In the genomic region with DNA sequence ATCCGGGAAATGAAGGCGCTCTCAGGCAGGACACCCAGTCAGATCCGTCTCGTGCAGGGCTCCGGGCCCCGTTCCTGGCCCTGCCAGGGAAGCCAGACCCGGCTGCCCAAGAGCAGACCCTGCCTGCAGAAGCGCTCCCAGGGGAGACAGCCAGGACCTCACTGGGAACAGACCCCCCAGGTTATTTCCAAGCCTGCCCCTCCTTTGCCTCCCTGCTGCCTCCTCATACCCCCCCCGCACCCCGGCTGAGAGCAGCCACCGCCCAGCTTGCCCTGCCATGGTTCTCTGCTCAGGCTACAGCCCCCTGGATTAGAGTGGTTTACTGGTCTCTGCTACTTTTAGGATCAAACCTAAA, we compare ENCODE assay signal across 29 cellular contexts. TPM values are rescaled to one million over a fixed set of nuclear protein-coding genes. Genes with fewer than 3 reads are reported as not detected.
A peak's percentile ranks its signal among the peaks of the same experiment; 100 is the strongest.
DNase-seq lines count a peak whose midpoint lies in the region; ATAC-seq, FAIRE-seq and TF ChIP-seq lines count a peak whose summit lies in the region.
"Had no signal": no experiment of that assay in that cellular context is flagged by ENCODE, and none has a peak within 500 bp of the region (broad histone marks: within the 10 kb centered on the region; RNA-seq: fewer than 3 reads in every experiment).

No MANE protein-coding gene starts in this region.

- H3K9me3 ChIP-seq in colonic mucosa (no peaks in the 10 kb centered on the region), spleen (no peaks in the 10 kb centered on the region), small intestine (ENCODE audit: control insufficient read depth, low read depth) (no peaks in the 10 kb centered on the region), mesenchymal stem cell (ENCODE audit: control insufficient read depth, low read length) (no peaks in the 10 kb centered on the region)
- H3K9me3 ChIP-seq: HAP-1, suprapubic skin had no signal

- CTCF ChIA-PET in activated CD8-positive, alpha-beta T cell treated with anti-CD3 and anti-CD28 coated beads, Interleukin-2, amount 10 ng/mL, durations not matched to agents 7 days and 5 days (lab: Charles Lee), result interaction anchor here (7.4 kb wide), 1 partner anchor 18 kb away, joined by 36 read pairs; no protein-coding TSS in a partner anchor

- no peak for ATAC-seq in activated CD8-positive, alpha-beta T cell treated with anti-CD3 and anti-CD28 coated beads, Interleukin-2, amount 10 ng/mL, durations not matched to agents 7 days and 5 days
- no peak for ATAC-seq in activated naive CD4-positive, alpha-beta T cell treated with anti-CD3 and anti-CD28 coated beads, Interleukin-2, amount 50 U/mL, for 72 hours
- ATAC-seq: GM12878 had no signal

- H3K9me3 Mint-ChIP-seq in mesothelial cell of epicardium, result no peaks in the 10 kb centered on the region
- H3K9me3 Mint-ChIP-seq in activated CD8-positive, alpha-beta T cell treated with anti-CD3 and anti-CD28 coated beads, Interleukin-2, amount 10 ng/mL, durations not matched to agents 7 days and 5 days (ENCODE audit: insufficient read depth), result no peaks in the 10 kb centered on the region
- no peaks in the 10 kb centered on the region for H3K9me3 Mint-ChIP-seq in activated naive CD4-positive, alpha-beta T cell treated with anti-CD3 and anti-CD28 coated beads, Interleukin-2, amount 50 U/mL, for 72 hours
- H3K9me3 Mint-ChIP-seq: CD14-positive monocyte; central memory CD8-positive, alpha-beta T cell; natural killer cell treated with Interleukin-12 subunit alpha and Interleukin-12 subunit beta and Interleukin-15 and Interleukin-18, amount 100 ng/mL, for 72 hours had no signal

- no peak overlapping the region for H3K14ac ChIP-seq in mesenchymal stem cell (ENCODE audit: low read length in 2 of 2)

- WGBS in spleen, 5 donors, result 64 to 76% (median 72%) methylated on average over 11 of the region's 11 CpGs
- 74 to 85% (median 81%) methylated on average over 9 to 11 of the region's 11 CpGs for WGBS in small intestine, 3 donors
- 90% methylated on average over 11 of the region's 11 CpGs for WGBS in mesenchymal stem cell

- H3K18ac ChIP-seq in mesenchymal stem cell (ENCODE audit: low read depth in 1 of 2, low read length in 2 of 2), result no peak overlapping the region

- H3K4me1 Mint-ChIP-seq in mesothelial cell of epicardium, result peaks cover 17% of the 10 kb centered on the region
- peaks cover 15% of the 10 kb centered on the region for H3K4me1 Mint-ChIP-seq in activated CD8-positive, alpha-beta T cell treated with anti-CD3 and anti-CD28 coated beads, Interleukin-2, amount 10 ng/mL, durations not matched to agents 7 days and 5 days (ENCODE audit: low read depth)
- H3K4me1 Mint-ChIP-seq: central memory CD8-positive, alpha-beta T cell had no signal

- H2BK5ac ChIP-seq in mesenchymal stem cell (ENCODE audit: low read depth, low read length, poor library complexity, severe bottlenecking), result no peak overlapping the region

- no peaks in the 10 kb centered on the region for H3K79me1 ChIP-seq in mesenchymal stem cell (replicated peaks; ENCODE audit: low read length, poor library complexity, severe bottlenecking)

- H3K4ac ChIP-seq in mesenchymal stem cell (ENCODE audit: low read depth in 1 of 2, low read length in 2 of 2), result no peak overlapping the region

- intact Hi-C loops in colonic mucosa (cut with DNase I), result no loop called here
- intact Hi-C loops in spleen (cut with DNase I; ENCODE audit: low total_unique reads), result no loop called here

- H2BK12ac ChIP-seq in mesenchymal stem cell (ENCODE audit: low read length in 2 of 2), result no peak overlapping the region

- no peaks in the 10 kb centered on the region for H3K36me3 ChIP-seq in H7 (replicated peaks; ENCODE audit: control insufficient read depth, insufficient read depth, low read length)
- H3K36me3 ChIP-seq in colonic mucosa, result no peaks in the 10 kb centered on the region
- H3K36me3 ChIP-seq in spleen, result no peaks in the 10 kb centered on the region
- H3K36me3 ChIP-seq in small intestine (ENCODE audit: control insufficient read depth in 2 of 2, insufficient read depth in 2 of 2, low read length in 2 of 2), result no peaks in the 10 kb centered on the region
- no peaks in the 10 kb centered on the region for H3K36me3 ChIP-seq in mesenchymal stem cell (ENCODE audit: control insufficient read depth in 1 of 2, insufficient read depth in 2 of 2, low read depth in 1 of 2, low read length in 2 of 2)
- H3K36me3 ChIP-seq: HAP-1, suprapubic skin had no signal

- H3K4me3 ChIP-seq in H7 (ENCODE audit: insufficient read depth, low read depth, low read length), result no peak overlapping the region
- H3K4me3 ChIP-seq in colonic mucosa, result no peak overlapping the region
- H3K4me3 ChIP-seq in spleen, result no peak overlapping the region
- no peak overlapping the region for H3K4me3 ChIP-seq in small intestine (ENCODE audit: low read depth in 1 of 2, low read length in 2 of 2)
- H3K4me3 ChIP-seq in mesenchymal stem cell (ENCODE audit: insufficient read depth in 1 of 2, low read depth in 1 of 2, low read length in 2 of 2), result no peak overlapping the region
- H3K4me3 ChIP-seq: GM12878, HAP-1, skin epidermis, suprapubic skin had no signal

- H3K27me3 Mint-ChIP-seq in mesothelial cell of epicardium (ENCODE audit: low read depth), result no peaks in the 10 kb centered on the region
- no peaks in the 10 kb centered on the region for H3K27me3 Mint-ChIP-seq in activated CD8-positive, alpha-beta T cell treated with anti-CD3 and anti-CD28 coated beads, Interleukin-2, amount 10 ng/mL, durations not matched to agents 7 days and 5 days (ENCODE audit: low read depth)

- H4K8ac ChIP-seq in mesenchymal stem cell (ENCODE audit: low read length), result no peak overlapping the region

- H2AFZ ChIP-seq in mesenchymal stem cell (ENCODE audit: low read depth, low read length), result no peak overlapping the region

- no peak overlapping the region for H2BK120ac ChIP-seq in mesenchymal stem cell (ENCODE audit: low read depth, low read length)

- peak overlapping the region; percentile 56 for H3K27ac Mint-ChIP-seq in mesothelial cell of epicardium
- no peak overlapping the region for H3K27ac Mint-ChIP-seq in activated CD8-positive, alpha-beta T cell treated with anti-CD3 and anti-CD28 coated beads, Interleukin-2, amount 10 ng/mL, durations not matched to agents 7 days and 5 days
- H3K27ac Mint-ChIP-seq in activated naive CD4-positive, alpha-beta T cell treated with anti-CD3 and anti-CD28 coated beads, Interleukin-2, amount 50 U/mL, for 72 hours, result no peak overlapping the region
- H3K27ac Mint-ChIP-seq: CD14-positive monocyte; natural killer cell treated with Interleukin-12 subunit alpha and Interleukin-12 subunit beta and Interleukin-15 and Interleukin-18, amount 100 ng/mL, for 72 hours had no signal

- no peak overlapping the region for H2BK15ac ChIP-seq in mesenchymal stem cell (ENCODE audit: low read depth, poor library complexity, severe bottlenecking)

- H3K27me3 ChIP-seq in H7 (ENCODE audit: control insufficient read depth, insufficient read depth, low read length) (no peaks in the 10 kb centered on the region), colonic mucosa (no peaks in the 10 kb centered on the region), spleen (replicated peaks in 1 of 7) (peaks cover 0 to 31% (median 5%) of the 10 kb centered on the region in 7 donors), small intestine (ENCODE audit: control insufficient read depth in 2 of 2, insufficient read depth in 2 of 2, low read length in 2 of 2) (no peaks in the 10 kb centered on the region), mesenchymal stem cell (ENCODE audit: control insufficient read depth in 1 of 2, insufficient read depth in 1 of 2, low read length in 2 of 2) (peaks cover 21 to 62% of the 10 kb centered on the region in 2 experiments)
- H3K27me3 ChIP-seq: suprapubic skin had no signal

- H3K36me3 Mint-ChIP-seq in mesothelial cell of epicardium, result no peaks in the 10 kb centered on the region
- no peaks in the 10 kb centered on the region for H3K36me3 Mint-ChIP-seq in activated CD8-positive, alpha-beta T cell treated with anti-CD3 and anti-CD28 coated beads, Interleukin-2, amount 10 ng/mL, durations not matched to agents 7 days and 5 days (ENCODE audit: low read depth)
- H3K36me3 Mint-ChIP-seq in activated naive CD4-positive, alpha-beta T cell treated with anti-CD3 and anti-CD28 coated beads, Interleukin-2, amount 50 U/mL, for 72 hours, result no peaks in the 10 kb centered on the region
- H3K36me3 Mint-ChIP-seq: CD14-positive monocyte; natural killer cell treated with Interleukin-12 subunit alpha and Interleukin-12 subunit beta and Interleukin-15 and Interleukin-18, amount 100 ng/mL, for 72 hours had no signal

- POLR2A ChIA-PET in activated CD8-positive, alpha-beta T cell treated with anti-CD3 and anti-CD28 coated beads, Interleukin-2, amount 10 ng/mL, durations not matched to agents 7 days and 5 days (lab: Charles Lee), result no interaction called here

- H4K91ac ChIP-seq in mesenchymal stem cell (ENCODE audit: low read length), result no peak overlapping the region

- H3K27ac ChIP-seq in colonic mucosa, result no peak overlapping the region
- peak overlapping the region in 7 of 8 donors; percentile 53 to 86 (median 83) for H3K27ac ChIP-seq in spleen
- H3K27ac ChIP-seq in small intestine (ENCODE audit: low read depth in 1 of 2, low read length in 1 of 2), result peak overlapping the region in 1 of 2 donors; percentile 95
- no peak overlapping the region for H3K27ac ChIP-seq in mesenchymal stem cell (ENCODE audit: low read length, poor library complexity, severe bottlenecking)
- H3K27ac ChIP-seq: HL-60, suprapubic skin had no signal

- H3K23ac ChIP-seq in mesenchymal stem cell (ENCODE audit: low read length in 2 of 2), result no peak overlapping the region

- TF ChIP-seq CTCF in colonic mucosa (IDR thresholded peaks at IDR 0.05) (no peak), mesothelial cell of epicardium (IDR thresholded peaks at IDR 0.05; ENCODE audit: unreplicated experiment) (no peak), spleen (IDR thresholded peaks at IDR 0.05 in 8 of 11, conservative IDR thresholded peaks at IDR 0.05 in 3 of 11) (no peak)

- DNase-seq in H7, result peak; percentile 52
- no peak for DNase-seq in colonic mucosa
- no peak for DNase-seq in mesothelial cell of epicardium (ENCODE audit: low spot score in 2 of 2, unreplicated experiment in 2 of 2)
- no peak for DNase-seq in spleen
- DNase-seq in activated CD8-positive, alpha-beta T cell treated with anti-CD3 and anti-CD28 coated beads, Interleukin-2, amount 10 ng/mL, durations not matched to agents 7 days and 5 days, result no peak
- no peak for DNase-seq in small intestine
- no peak for DNase-seq in mesenchymal stem cell
- DNase-seq in activated naive CD4-positive, alpha-beta T cell treated with anti-CD3 and anti-CD28 coated beads, Interleukin-2, amount 50 U/mL, for 72 hours (ENCODE audit: low spot score in 2 of 2), result no peak
- DNase-seq: activated CD4-positive, alpha-beta T cell treated with anti-CD3 and anti-CD28 coated beads for 48 hours; activated naive CD4-positive, alpha-beta T cell treated with Interleukin-2 at 50 U/mL for 16 hours; activated T-cell treated with anti-CD3 and anti-CD28 coated beads, Interleukin-2, amount 50 U/mL, for 48 hours; kidney glomerular epithelial cell; midbrain; NCI-H1092; NCI-H187; NCI-H526 treated with DMSO at 0.1 percent for 48 hours had no signal

- FAIRE-seq in small intestine (lab: Jason Lieb, UNC), result no peak
- FAIRE-seq: D721Med, GM12878 had no signal

- H3K4me2 ChIP-seq in mesenchymal stem cell (ENCODE audit: low read length, poor library complexity, severe bottlenecking), result no peak overlapping the region

- H3K9ac ChIP-seq in colonic mucosa (ENCODE audit: low read depth in 2 of 2, low read length in 2 of 2) (peak overlapping the region; percentile 29 to 40), mesenchymal stem cell (ENCODE audit: low read length) (no peak overlapping the region)

- no peak overlapping the region for H2AK5ac ChIP-seq in mesenchymal stem cell (ENCODE audit: low read length, severe bottlenecking)

- H3K4me3 Mint-ChIP-seq in mesothelial cell of epicardium, result no peak overlapping the region
- H3K4me3 Mint-ChIP-seq in activated CD8-positive, alpha-beta T cell treated with anti-CD3 and anti-CD28 coated beads, Interleukin-2, amount 10 ng/mL, durations not matched to agents 7 days and 5 days, result no peak overlapping the region
- H3K4me3 Mint-ChIP-seq: CD14-positive monocyte; natural killer cell treated with Interleukin-12 subunit alpha and Interleukin-12 subunit beta and Interleukin-15 and Interleukin-18, amount 100 ng/mL, for 72 hours had no signal

- peaks cover 28% of the 10 kb centered on the region for H3K4me1 ChIP-seq in colonic mucosa
- H3K4me1 ChIP-seq in spleen, result peaks cover 26 to 90% (median 55%) of the 10 kb centered on the region in 6 donors
- peaks cover 16 to 24% of the 10 kb centered on the region in 2 donors for H3K4me1 ChIP-seq in small intestine (ENCODE audit: control insufficient read depth in 2 of 2, insufficient read depth in 1 of 2, low read depth in 1 of 2, low read length in 1 of 2)
- peaks cover 39% of the 10 kb centered on the region for H3K4me1 ChIP-seq in mesenchymal stem cell (ENCODE audit: control insufficient read depth, insufficient read depth, low read depth, low read length)
- H3K4me1 ChIP-seq: HAP-1 had no signal

- TF ChIP-seq POLR2A in spleen (IDR thresholded peaks at IDR 0.05), result no peak

RNA-seq across cellular contexts. Expression of gene PPP1R13B, which starts 34.5 kb away (rescaled TPM):
- 2.3 and 2.8 TPM in 2 replicates for total RNA-seq in H7 (2014; rRNA removed; shearing (Covaris generic))
- total RNA-seq in colonic mucosa (10 to 100 TPM; 41.1 to 48.3 TPM), mesothelial cell of epicardium (44.5 to 53.0 TPM (median 49.1 TPM) in 3 replicates), spleen (10 to 100 TPM; 23.4 to 95.3 (median 52.9) TPM)
- polyA plus RNA-seq in spleen (10 to 100 TPM in 2 of 3 donors, 1 to 10 TPM in 1; 5.7 to 27.0 (median 12.7) TPM), small intestine (10 to 100 TPM; 17.8 to 27.7 (median 18.8) TPM)
- total RNA-seq in activated CD8-positive, alpha-beta T cell treated with anti-CD3 and anti-CD28 coated beads, Interleukin-2, amount 10 ng/mL, durations not matched to agents 7 days and 5 days, result 10 to 100 TPM; 11.9 to 12.6 TPM
- polyA plus RNA-seq in mesenchymal stem cell (2013, experiment 1 of 2), result 1.2 TPM
- polyA plus RNA-seq in mesenchymal stem cell (2013, experiment 2 of 2), result 0.86 TPM
- total RNA-seq in activated naive CD4-positive, alpha-beta T cell treated with anti-CD3 and anti-CD28 coated beads, Interleukin-2, amount 50 U/mL, for 72 hours, result 10 to 100 TPM; 11.7 to 12.1 TPM

RNA-seq across cellular contexts. Expression of gene TDRD9, which starts 46.4 kb away (rescaled TPM):
- not detected in 2 replicates for total RNA-seq in H7 (2014; rRNA removed; shearing (Covaris generic))
- total RNA-seq in colonic mucosa, result 1 to 10 TPM in 1 of 2 donors, under 1 TPM in 1; 0.44 to 1.1 TPM
- total RNA-seq in mesothelial cell of epicardium, result not detected in 3 replicates
- 10 to 100 TPM in 2 of 7 donors, 1 to 10 TPM in 5; 1.4 to 18.7 (median 8.8) TPM for total RNA-seq in spleen
- 1 to 10 TPM in 2 of 3 donors, under 1 TPM in 1; 0.70 to 3.8 (median 3.1) TPM for polyA plus RNA-seq in spleen
- total RNA-seq in activated CD8-positive, alpha-beta T cell treated with anti-CD3 and anti-CD28 coated beads, Interleukin-2, amount 10 ng/mL, durations not matched to agents 7 days and 5 days, result 1 to 10 TPM; 1.3 to 2.7 TPM
- under 1 TPM; 0.27 to 0.89 (median 0.54) TPM for polyA plus RNA-seq in small intestine
- polyA plus RNA-seq in mesenchymal stem cell (2013, experiment 1 of 2), result not detected
- polyA plus RNA-seq in mesenchymal stem cell (2013, experiment 2 of 2), result not detected
- total RNA-seq in activated naive CD4-positive, alpha-beta T cell treated with anti-CD3 and anti-CD28 coated beads, Interleukin-2, amount 50 U/mL, for 72 hours, result under 1 TPM; 0.10 to 0.68 TPM
- total RNA-seq: Daoy; GM12878; progenitor cell of endocrine pancreas; RPMI7951; T-helper 2 cell treated with Interferon-gamma antibody and Interleukin-4, amounts not matched to agents 100 ng/mL and 5 ng/mL, for 36 hours had no signal

Comparison
In these comparisons a context has a peak if more than half of its experiments do, and no peak if none do; other contexts are left out.
1. H3K27ac ChIP-seq: peak in spleen (7 of 8); none in colonic mucosa (single experiment) and mesenchymal stem cell (single experiment).